ENCODE assay signal across 8 cellular contexts in genomic region chr11:83157755-83158473, GRCh38. TPM values are rescaled to one million over a fixed set of nuclear protein-coding genes. Genes with fewer than 3 reads are reported as not detected.
DNase-seq lines count a peak whose midpoint lies in the region; ATAC-seq, FAIRE-seq and TF ChIP-seq lines count a peak whose summit lies in the region.

No MANE protein-coding gene starts in this region.

- no peak for TF ChIP-seq POLR2A in ovary (IDR thresholded peaks at IDR 0.05)

- WGBS in ovary, 3 donors: 0 to 1% (median 0%) methylated on average over 14 of the region's 14 CpGs

- DNase-seq in COLO829 (ENCODE audit: low spot score) (peak; percentile 43), HuH-7.5 (ENCODE audit: low spot score) (peak; percentile 23), SK-N-DZ (ENCODE audit: low spot score) (peak; percentile 53), Right ventricle myocardium superior (peak; percentile 52), ovary (peak; percentile 61 to 72 (median 64)), urothelium cell line (ENCODE audit: low spot score) (peak; percentile 53)

- peak overlapping the region; percentile 100 for H3K27ac Mint-ChIP-seq in activated naive CD8-positive, alpha-beta T cell

- no peak for TF ChIP-seq CTCF in ovary (IDR thresholded peaks at IDR 0.05)

- intact Hi-C loops in Right ventricle myocardium superior (cut with DNase I) (loop anchor here (5.0 to 10.0 kb wide), 3 partner anchors 83 to 253 kb away; partner anchors contain the start of genes DDIAS, PRCP and RAB30), ovary (cut with DNase I) (loop anchor here in 3 of 4 donors (2.0 to 10.0 kb wide), 4 partner anchors 34 to 86 kb away; partner anchors contain the start of genes ANKRD42 (in 1 of the 3) and RAB30 (in 1 of the 3))

- H3K27me3 ChIP-seq in ovary: no peaks in the 10 kb centered on the region

- no peaks in the 10 kb centered on the region for H3K27me3 Mint-ChIP-seq in activated naive CD8-positive, alpha-beta T cell

- H3K4me1 ChIP-seq in ovary (ENCODE audit: insufficient read depth): peaks cover 3% of the 10 kb centered on the region

- no peaks in the 10 kb centered on the region for H3K36me3 ChIP-seq in ovary

- no peak for TF ChIP-seq EP300 in ovary (IDR thresholded peaks at IDR 0.05)

- H3K4me1 Mint-ChIP-seq in activated naive CD8-positive, alpha-beta T cell (ENCODE audit: low read depth): peaks cover 43% of the 10 kb centered on the region

- peak overlapping the region; percentile 99 for H3K27ac ChIP-seq in ovary

- no peak for FAIRE-seq in urothelium cell line (lab: Jason Lieb, UNC)

- H3K9me3 Mint-ChIP-seq in activated naive CD8-positive, alpha-beta T cell (ENCODE audit: low read depth): no peaks in the 10 kb centered on the region

- peak overlapping the region; percentile 95 for H3K4me3 ChIP-seq in ovary

- H3K4me3 Mint-ChIP-seq in activated naive CD8-positive, alpha-beta T cell: peak overlapping the region; percentile 100

- H3K36me3 Mint-ChIP-seq in activated naive CD8-positive, alpha-beta T cell: peaks cover 17% of the 10 kb centered on the region

- no peaks in the 10 kb centered on the region for H3K9me3 ChIP-seq in ovary

- ATAC-seq in Right ventricle myocardium superior (ENCODE audit: poor library complexity): peak; percentile 34
- ATAC-seq in GM19035 (IDR thresholded peaks at IDR 0.05; ENCODE audit: unreplicated experiment): no peak

RNA-seq across cellular contexts. Expression of gene PCF11, which starts 1.0 kb away (rescaled TPM):
- 38.6 and 50.8 TPM in 2 replicates for polyA plus RNA-seq in SK-N-DZ (2014; cell fraction: cytosol; rRNA removed)
- polyA plus RNA-seq in SK-N-DZ (2014; cell fraction: nucleus; rRNA removed): 108 and 120 TPM in 2 replicates
- total RNA-seq in Right ventricle myocardium superior (25.3 TPM), ovary (100 to 1,000 TPM in 1 of 7 donors, 10 to 100 TPM in 6; 54.0 to 107 (median 67.0) TPM)
- polyA plus RNA-seq in ovary: 10 to 100 TPM; 38.0 to 38.1 TPM

RNA-seq across cellular contexts. Expression of gene ANKRD42, which starts 35.6 kb away (rescaled TPM):
- polyA plus RNA-seq in SK-N-DZ (2014; cell fraction: cytosol; rRNA removed): 1.7 and 3.2 TPM in 2 replicates
- polyA plus RNA-seq in SK-N-DZ (2014; cell fraction: nucleus; rRNA removed): 3.0 and 4.1 TPM in 2 replicates
- total RNA-seq in Right ventricle myocardium superior: 3.9 TPM
- 10 to 100 TPM; 12.4 to 21.7 (median 14.0) TPM for total RNA-seq in ovary
- 10 to 100 TPM in 1 of 2 donors, 1 to 10 TPM in 1; 5.6 to 15.1 TPM for polyA plus RNA-seq in ovary
